12 cellular contexts compared by ENCODE assay signal in genomic region chr7:136293272-136293671, GRCh38.
DNase-seq lines count a peak whose midpoint lies in the region; ATAC-seq and TF ChIP-seq lines count a peak whose summit lies in the region.
"Had no signal": no experiment of that assay in that cellular context is flagged by ENCODE, and none has a peak within 500 bp of the region (broad histone marks: within the 10 kb centered on the region; RNA-seq: fewer than 3 reads in every experiment).

No MANE protein-coding gene starts in this region.

- peaks cover 30% of the 10 kb centered on the region for H3K4me1 ChIP-seq in OCI-LY1 (ENCODE audit: insufficient read depth, low read length, severe bottlenecking)

- no peaks in the 10 kb centered on the region for H3K79me2 ChIP-seq in OCI-LY1 (ENCODE audit: insufficient read depth, low read length)
- H3K79me2 ChIP-seq: hepatocyte had no signal

- no peaks in the 10 kb centered on the region for H3K9me2 ChIP-seq in OCI-LY1 (ENCODE audit: low read depth, low read length)

- no peaks in the 10 kb centered on the region for H3K36me3 ChIP-seq in OCI-LY1 (ENCODE audit: insufficient read depth, low read length)

- no peak overlapping the region for H2AFZ ChIP-seq in OCI-LY1 (ENCODE audit: low read length)
- H2AFZ ChIP-seq: hepatocyte had no signal

- no peaks in the 10 kb centered on the region for H3K9me3 ChIP-seq in OCI-LY1 (ENCODE audit: low read length)

- TF ChIP-seq CTCF in OCI-LY1 (IDR thresholded peaks at IDR 0.05; ENCODE audit: low read length): no peak

- no peaks in the 10 kb centered on the region for H4K20me1 ChIP-seq in OCI-LY1 (ENCODE audit: insufficient read depth, low read length)

- DNase-seq in stimulated activated naive CD4-positive, alpha-beta T cell treated with Interleukin-2 at 50 U/mL for 16 hours (lab: John Stamatoyannopoulos, UW): no peak
- DNase-seq in SIG-M5 (lab: John Stamatoyannopoulos, UW) (no peak), NCI-H345 (lab: John Stamatoyannopoulos, UW) (no peak)
- no peak for DNase-seq in stimulated activated CD4-positive, alpha-beta T cell treated with anti-CD3 and anti-CD28 coated beads, Interleukin-2, amount 100 ng/mL, for 24 hours
- DNase-seq: mammary epithelial cell, NCI-H1694, T-helper 9 cell had no signal

- peak overlapping the region; percentile 42 for H3K4me2 ChIP-seq in OCI-LY1 (ENCODE audit: low read length)
- H3K4me2 ChIP-seq: hepatocyte had no signal

- peak overlapping the region; percentile 61 for H3K27ac ChIP-seq in OCI-LY1 (ENCODE audit: low read depth, low read length, poor library complexity, severe bottlenecking)
- H3K27ac ChIP-seq: hepatocyte had no signal

- no peak for TF ChIP-seq POLR2A in GM18505 (IDR thresholded peaks at IDR 0.05; ENCODE audit: borderline replicate concordance, extremely low read depth, insufficient read depth, insufficient read length)

- no peaks in the 10 kb centered on the region for H3K27me3 ChIP-seq in OCI-LY1 (ENCODE audit: insufficient read depth, low read length)
- H3K27me3 ChIP-seq: hepatocyte had no signal

- ATAC-seq in GM18505 (IDR thresholded peaks at IDR 0.05; ENCODE audit: unreplicated experiment) (peak; percentile 51), GM21423 (IDR thresholded peaks at IDR 0.05; ENCODE audit: unreplicated experiment) (peak; percentile 60), HG03135 (IDR thresholded peaks at IDR 0.05; ENCODE audit: unreplicated experiment) (peak; percentile 95)

- H3K9ac ChIP-seq in OCI-LY1 (ENCODE audit: low read length): no peak overlapping the region; the same call in 1 of the 2 replicates

- H3F3A ChIP-seq in OCI-LY1 (ENCODE audit: insufficient read depth, low read length): no peaks in the 10 kb centered on the region; the same call in 1 of the 2 replicates

- H3K4me3 ChIP-seq in OCI-LY1 (ENCODE audit: low read depth, low read length, poor library complexity, severe bottlenecking): peak overlapping the region; percentile 16
- H3K4me3 ChIP-seq: hepatocyte had no signal
